ENCODE assay signal across 8 cellular contexts in the genomic region with DNA sequence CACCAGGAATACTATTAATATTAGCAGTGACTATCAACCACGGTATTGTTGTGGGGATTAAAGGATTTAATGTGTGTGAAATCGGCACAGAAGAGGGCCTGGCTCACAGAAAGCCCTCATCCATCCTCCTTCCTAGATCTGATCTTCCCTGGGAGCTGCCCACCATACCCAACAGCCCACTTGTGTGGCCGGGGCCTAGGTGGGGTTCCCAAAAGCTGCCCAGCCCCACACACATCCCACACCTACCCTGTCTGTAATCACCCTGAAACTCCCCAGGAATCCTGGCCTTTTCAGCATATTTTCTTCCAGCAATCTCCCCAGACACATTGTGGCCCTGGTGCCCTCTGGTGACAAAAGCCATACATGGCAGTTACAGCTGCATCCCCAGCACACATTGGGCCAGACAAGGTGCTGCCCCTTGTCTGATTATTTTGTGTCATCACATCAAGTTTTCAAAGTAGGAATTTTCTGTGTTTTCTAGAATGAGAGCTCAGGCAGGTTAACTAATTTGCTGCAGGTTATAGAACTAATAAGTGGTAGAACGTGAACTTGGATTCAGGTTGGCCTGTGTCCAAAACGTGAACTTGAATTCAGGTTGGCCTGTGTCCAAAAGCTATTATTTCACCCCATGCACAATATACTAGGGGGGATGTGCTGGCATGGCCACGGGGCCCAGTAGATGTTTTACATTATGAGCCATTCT. TPM values are rescaled to one million over a fixed set of nuclear protein-coding genes. Genes with fewer than 3 reads are reported as not detected.
A peak's percentile ranks its signal among the peaks of the same experiment; 100 is the strongest.
DNase-seq lines count a peak whose midpoint lies in the region; FAIRE-seq and TF ChIP-seq lines count a peak whose summit lies in the region.

No MANE protein-coding gene starts in this region.

- DNase-seq in DMS79 treated with DMSO at 0.1 percent for 48 hours (lab: John Stamatoyannopoulos, UW) = peak; percentile 87
- no peak for DNase-seq in LNCaP clone FGC (ENCODE audit: low read depth)
- DNase-seq in SK-MEL-5 (ENCODE audit: low read depth, low spot score) = peak; percentile 77
- DNase-seq in activated naive CD4-positive, alpha-beta T cell (lab: John Stamatoyannopoulos, UW) = peak; percentile 20 to 57 (median 25)
- DNase-seq in frontal cortex (ENCODE audit: low spot score in 2 of 2) = peak; percentile 48 to 65
- DNase-seq in ureter (ENCODE audit: low spot score) = peak; percentile 83
- DNase-seq in NK-92 (lab: John Stamatoyannopoulos, UW; ENCODE audit: unreplicated experiment) = no peak

- H3K27me3 ChIP-seq in parathyroid adenoma (ENCODE audit: control insufficient read depth, insufficient read depth, low read length) = no peaks in the 10 kb centered on the region

- H3K36me3 ChIP-seq in parathyroid adenoma (ENCODE audit: control insufficient read depth, insufficient read depth, low read length) = no peaks in the 10 kb centered on the region

- H3K9me3 ChIP-seq in parathyroid adenoma (ENCODE audit: control insufficient read depth, low read length) = no peaks in the 10 kb centered on the region

- no peak overlapping the region for H2AFZ ChIP-seq in parathyroid adenoma

- H3K4me3 ChIP-seq in LNCaP clone FGC (ENCODE audit: low read depth, low read length) = no peak overlapping the region
- no peak overlapping the region for H3K4me3 ChIP-seq in parathyroid adenoma (ENCODE audit: low read depth, low read length)

- in situ Hi-C loops in SK-MEL-5 (cut with HindIII; ENCODE audit: low pct_unique_long_range_greater_than_20kb, low sequenced_read_pairs) = no loop called here

- peak; percentile 95 for TF ChIP-seq CTCF in LNCaP clone FGC (IDR thresholded peaks at IDR 0.05; ENCODE audit: control insufficient read depth, extremely low read depth, insufficient read depth)
- peak; percentile 81 for TF ChIP-seq CTCF in parathyroid adenoma (IDR thresholded peaks at IDR 0.05)

- no peak overlapping the region for H3K4me2 ChIP-seq in parathyroid adenoma (ENCODE audit: low read length)

- no peak overlapping the region for H3K9ac ChIP-seq in parathyroid adenoma

- no peak overlapping the region for H3K27ac ChIP-seq in parathyroid adenoma

- H3K4me1 ChIP-seq in parathyroid adenoma = no peaks in the 10 kb centered on the region

- FAIRE-seq in frontal cortex (lab: Jason Lieb, UNC) = no peak

- no peaks in the 10 kb centered on the region for H3K79me2 ChIP-seq in parathyroid adenoma

RNA-seq across cellular contexts. Expression of gene SLC6A9, which starts 5.3 kb away (rescaled TPM):
- 0.27 and 0.77 TPM in 2 replicates for total RNA-seq in SK-MEL-5 (2014; rRNA removed; shearing (Covaris generic))
- 0.86 and 1.4 TPM in 2 replicates for polyA plus RNA-seq in SK-MEL-5 (2015; cell fraction: cytosol; rRNA removed)
- 0.31 and 0.60 TPM in 2 replicates for polyA plus RNA-seq in SK-MEL-5 (2015; cell fraction: nucleus; rRNA removed)
- total RNA-seq in frontal cortex (2.9 TPM), ureter (38.3 TPM)

RNA-seq across cellular contexts. Expression of gene CCDC24, which starts 45.2 kb away (rescaled TPM):
- total RNA-seq in SK-MEL-5 (2014; rRNA removed; shearing (Covaris generic)) = 5.1 and 5.2 TPM in 2 replicates
- polyA plus RNA-seq in SK-MEL-5 (2015; cell fraction: cytosol; rRNA removed) = 6.3 and 6.7 TPM in 2 replicates
- polyA plus RNA-seq in SK-MEL-5 (2015; cell fraction: nucleus; rRNA removed) = 23.2 and 25.4 TPM in 2 replicates
- 5.3 TPM for total RNA-seq in frontal cortex
- total RNA-seq in ureter = 22.6 TPM

RNA-seq across cellular contexts. Expression of gene B4GALT2, which starts 57.5 kb away (rescaled TPM):
- 43.5 and 52.5 TPM in 2 replicates for total RNA-seq in SK-MEL-5 (2014; rRNA removed; shearing (Covaris generic))
- 60.6 and 73.9 TPM in 2 replicates for polyA plus RNA-seq in SK-MEL-5 (2015; cell fraction: cytosol; rRNA removed)
- 36.7 and 59.8 TPM in 2 replicates for polyA plus RNA-seq in SK-MEL-5 (2015; cell fraction: nucleus; rRNA removed)
- total RNA-seq in frontal cortex (119 TPM), ureter (39.7 TPM)

Comparison
In these comparisons a context has a peak if more than half of its experiments do, and no peak if none do; other contexts are left out.
1. DNase-seq: peak in DMS79 treated with DMSO at 0.1 percent for 48 hours (single experiment), SK-MEL-5 (single experiment), activated naive CD4-positive, alpha-beta T cell (4 of 4), frontal cortex (2 of 2) and ureter (single experiment); none in LNCaP clone FGC (single experiment) and NK-92 (single experiment).
2. RNA of gene SLC6A9, which starts 5.3 kb away (total RNA-seq): 38.3 TPM in ureter (single experiment); 2.9 TPM in frontal cortex (single experiment) and 0.27 to 0.77 TPM in SK-MEL-5; every median in the first group is over 10 times any median in the second.